ENCODE assay signal across 8 cellular contexts in the genomic region with DNA sequence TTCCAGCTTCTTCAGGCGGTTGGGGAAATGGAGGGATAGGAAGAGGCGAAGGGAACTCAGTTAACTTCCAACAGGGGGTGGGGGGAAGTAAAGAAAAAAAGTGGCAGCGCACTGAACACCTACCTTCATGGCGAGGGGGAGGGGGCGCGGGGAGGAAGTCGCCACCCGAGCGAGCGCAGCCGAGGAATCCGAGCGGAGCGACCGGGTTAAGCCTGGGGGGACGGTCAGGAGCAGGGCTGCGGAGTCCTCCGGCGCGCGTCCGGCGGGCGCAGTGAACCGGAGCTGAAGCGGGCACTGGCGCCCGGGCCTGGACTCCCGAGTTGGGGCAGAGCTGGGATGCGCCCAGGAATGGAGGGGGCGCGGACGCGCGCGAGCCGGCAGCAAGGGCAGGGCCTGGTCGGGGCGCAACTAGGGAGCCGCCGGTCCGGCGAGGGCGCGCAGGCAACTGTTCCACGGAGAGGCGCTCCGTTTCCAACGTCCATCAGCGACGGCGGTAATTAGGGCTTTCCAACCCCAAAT. TPM values are rescaled to one million over a fixed set of nuclear protein-coding genes. Genes with fewer than 3 reads are reported as not detected.
DNase-seq lines count a peak whose midpoint lies in the region; TF ChIP-seq lines count a peak whose summit lies in the region.

A gene (minus strand): TSS at position 450 of the 519 bp plus-strand sequence. CDS start 321 bp downstream, at position 129.

- H3K4me1 Mint-ChIP-seq in HFFc6 (ENCODE audit: low read depth): peaks cover 56% of the 10 kb centered on the region
- peaks cover 17% of the 10 kb centered on the region for H3K4me1 Mint-ChIP-seq in activated T-helper 2 cell treated with anti-CD3 and anti-CD28 coated beads, Interferon-gamma antibody, Interleukin-2, Interleukin-4, amounts not matched to agents 10 μg/mL and 5 μg/mL and 100 μg/mL, durations not matched to agents 14 hours and 24 hours and 36 hours (ENCODE audit: low read depth)

- in situ Hi-C loops in ACHN (cut with HindIII; ENCODE audit: low pct_ligation_motif_present, low pct_unique_long_range_greater_than_20kb, low sequenced_read_pairs): no loop called here

- H3K9me3 ChIP-seq in iPS DF 6.9 (ENCODE audit: control insufficient read depth, insufficient read depth, low read length): no peaks in the 10 kb centered on the region

- H3K4me1 ChIP-seq in iPS DF 6.9 (ENCODE audit: control insufficient read depth, insufficient read depth, low read length): 0 out of 2 replicates have a peak, but pooled peaks cover 2% of the 10 kb centered on the region

- intact Hi-C loops in activated T-helper 2 cell treated with anti-CD3 and anti-CD28 coated beads, Interferon-gamma antibody, Interleukin-2, Interleukin-4, amounts not matched to agents 10 μg/mL and 5 μg/mL and 100 μg/mL, durations not matched to agents 14 hours and 24 hours and 36 hours (cut with micrococcal nuclease): loop anchor here (5.0 to 10.0 kb wide), 2 partner anchors 978 to 1365 kb away; a partner anchor contains a TSS

- H3K36me3 ChIP-seq in iPS DF 6.9 (ENCODE audit: control insufficient read depth, insufficient read depth, low read length): no peaks in the 10 kb centered on the region

- H3K27me3 ChIP-seq in iPS DF 6.9 (ENCODE audit: control insufficient read depth, insufficient read depth, low read length): peaks cover 35% of the 10 kb centered on the region

- H3K4me3 ChIP-seq in iPS DF 6.9 (ENCODE audit: low read length) (peak within 1 kb of the TSS; percentile 43; the same call in 1 of the 2 replicates), skeletal muscle cell (ENCODE audit: low read depth, low read length) (peak within 1 kb of the TSS; percentile 95)

- no peak within 1 kb of the TSS for H3K27ac ChIP-seq in iPS DF 6.9 (ENCODE audit: low read length)

- no peak; the same call in 1 of the 2 replicates for TF ChIP-seq CTCF in HFFc6 (IDR thresholded peaks at IDR 0.05)

- peaks cover 14% of the 10 kb centered on the region for H3K27me3 Mint-ChIP-seq in HFFc6 (ENCODE audit: insufficient read depth)
- H3K27me3 Mint-ChIP-seq in activated T-helper 2 cell treated with anti-CD3 and anti-CD28 coated beads, Interferon-gamma antibody, Interleukin-2, Interleukin-4, amounts not matched to agents 10 μg/mL and 5 μg/mL and 100 μg/mL, durations not matched to agents 14 hours and 24 hours and 36 hours (ENCODE audit: low read depth): peaks cover 78% of the 10 kb centered on the region

- H3K4me3 Mint-ChIP-seq in HFFc6: peak within 1 kb of the TSS; percentile 98
- peak within 1 kb of the TSS; percentile 78 for H3K4me3 Mint-ChIP-seq in activated T-helper 2 cell treated with anti-CD3 and anti-CD28 coated beads, Interferon-gamma antibody, Interleukin-2, Interleukin-4, amounts not matched to agents 10 μg/mL and 5 μg/mL and 100 μg/mL, durations not matched to agents 14 hours and 24 hours and 36 hours (ENCODE audit: low read depth)

- H3K27ac Mint-ChIP-seq in HFFc6: peak within 1 kb of the TSS; percentile 97
- H3K27ac Mint-ChIP-seq in activated T-helper 2 cell treated with anti-CD3 and anti-CD28 coated beads, Interferon-gamma antibody, Interleukin-2, Interleukin-4, amounts not matched to agents 10 μg/mL and 5 μg/mL and 100 μg/mL, durations not matched to agents 14 hours and 24 hours and 36 hours: peak within 1 kb of the TSS; percentile 17

- no CpG with 5 or more reads among the region's 52 CpGs for WGBS in iPS DF 6.9 (ENCODE audit: insufficient coverage, insufficient read length)

- peaks cover 28% of the 10 kb centered on the region for H3K36me3 Mint-ChIP-seq in HFFc6 (ENCODE audit: low read depth)
- H3K36me3 Mint-ChIP-seq in activated T-helper 2 cell treated with anti-CD3 and anti-CD28 coated beads, Interferon-gamma antibody, Interleukin-2, Interleukin-4, amounts not matched to agents 10 μg/mL and 5 μg/mL and 100 μg/mL, durations not matched to agents 14 hours and 24 hours and 36 hours (ENCODE audit: low read depth): no peaks in the 10 kb centered on the region

- H3K9me3 Mint-ChIP-seq in HFFc6: no peaks in the 10 kb centered on the region
- no peaks in the 10 kb centered on the region for H3K9me3 Mint-ChIP-seq in activated T-helper 2 cell treated with anti-CD3 and anti-CD28 coated beads, Interferon-gamma antibody, Interleukin-2, Interleukin-4, amounts not matched to agents 10 μg/mL and 5 μg/mL and 100 μg/mL, durations not matched to agents 14 hours and 24 hours and 36 hours

- DNase-seq in ACHN (peak; percentile 29), HFFc6 (no peak), iPS DF 6.9 (ENCODE audit: low read depth, low spot score) (no peak), skeletal muscle cell (ENCODE audit: low read depth) (no peak), NCI-H2029 (lab: John Stamatoyannopoulos, UW) (no peak), NCI-H2171 treated with DMSO at 0.1 percent for 48 hours (lab: John Stamatoyannopoulos, UW) (no peak)
- no peak for DNase-seq in activated T-helper 2 cell treated with anti-CD3 and anti-CD28 coated beads, Interferon-gamma antibody, Interleukin-2, Interleukin-4, amounts not matched to agents 10 μg/mL and 5 μg/mL and 100 μg/mL, durations not matched to agents 14 hours and 24 hours and 36 hours (ENCODE audit: low spot score)
- DNase-seq in stimulated activated CD4-positive, alpha-beta T cell treated with anti-CD3 and anti-CD28 coated beads, Interleukin-4, amount 100 ng/mL, for 1 hour: no peak

RNA-seq across cellular contexts. Expression of the gene that starts here (rescaled TPM):
- 100 to 1,000 TPM; 240 to 387 (median 256) TPM for total RNA-seq in HFFc6 (2021; fragmentation: NEBNext Ultra II Directional; extraction: Animal tissue kit (Norgen Biotek cat#: 25700))
- 0.05 TPM in 2 replicates for total RNA-seq in activated T-helper 2 cell treated with anti-CD3 and anti-CD28 coated beads, Interferon-gamma antibody, Interleukin-2, Interleukin-4, amounts not matched to agents 10 μg/mL and 5 μg/mL and 100 μg/mL, durations not matched to agents 14 hours and 24 hours and 36 hours

Comparison
In these comparisons a context has a peak if more than half of its experiments do, and no peak if none do; other contexts are left out.
1. RNA of the gene that starts here (total RNA-seq): 240 to 387 TPM in HFFc6; 0.05 TPM in activated T-helper 2 cell treated with anti-CD3 and anti-CD28 coated beads, Interferon-gamma antibody, Interleukin-2, Interleukin-4, amounts not matched to agents 10 μg/mL and 5 μg/mL and 100 μg/mL, durations not matched to agents 14 hours and 24 hours and 36 hours; every median in the first group is over 100 times any median in the second.